ENCODE assay signal across 8 cellular contexts in the genomic region with DNA sequence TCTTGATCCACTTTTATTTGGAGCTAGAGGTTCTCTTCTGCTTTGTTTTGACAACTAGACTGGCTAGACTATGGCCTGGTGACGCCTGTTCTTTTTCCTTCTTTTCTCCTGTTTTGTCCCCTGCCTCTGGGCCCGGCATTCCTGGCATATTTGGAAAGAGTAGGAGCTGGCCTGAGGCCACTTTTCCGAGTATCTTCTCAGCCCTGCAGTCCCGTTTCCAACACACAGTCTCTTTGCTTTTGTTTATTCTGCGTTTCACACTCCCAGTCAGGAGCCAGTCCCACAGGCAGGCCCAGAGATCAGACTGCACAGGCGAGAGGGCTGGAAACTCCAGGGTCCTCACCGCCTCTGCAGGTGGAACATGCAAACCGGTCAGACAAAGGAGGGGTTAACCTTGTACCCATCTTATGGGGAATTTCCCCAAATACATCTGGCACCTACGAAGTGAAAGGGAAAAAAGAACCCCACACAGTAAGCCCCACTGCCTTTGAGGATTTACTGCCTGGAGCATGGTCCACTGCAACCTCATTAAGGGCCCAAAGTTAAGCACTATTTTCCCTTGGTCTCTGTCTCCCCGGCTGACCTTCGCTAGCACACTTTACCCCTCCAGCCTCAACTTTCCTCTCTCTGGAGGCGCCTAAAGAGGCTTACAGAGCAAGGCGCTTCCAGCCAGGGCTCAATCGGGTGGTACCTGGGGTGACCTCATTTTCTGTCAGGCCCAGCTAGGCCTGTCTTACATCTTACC.
DNase-seq lines count a peak whose midpoint lies in the region; ATAC-seq, FAIRE-seq and TF ChIP-seq lines count a peak whose summit lies in the region.

No MANE protein-coding gene starts in this region.

- H3K9me3 ChIP-seq in CD4-positive, alpha-beta T cell (ENCODE audit: control insufficient read depth, low read length), result no peaks in the 10 kb centered on the region
- H3K9me3 ChIP-seq in MG63, result no peaks in the 10 kb centered on the region
- H3K9me3 ChIP-seq in liver (ENCODE audit: control insufficient read depth in 4 of 4, low read length in 3 of 4), result no peaks in the 10 kb centered on the region

- no peak overlapping the region for H3K4me3 Mint-ChIP-seq in CD4-positive, alpha-beta T cell

- WGBS in liver, result 38% methylated on average over 14 of the region's 14 CpGs

- H3K9me3 Mint-ChIP-seq in CD4-positive, alpha-beta T cell, result no peaks in the 10 kb centered on the region

- H3K4me3 ChIP-seq in MG63 (no peak overlapping the region), liver (ENCODE audit: low read depth in 1 of 3, low read length in 3 of 3) (no peak overlapping the region)

- no peaks in the 10 kb centered on the region for H3K36me3 Mint-ChIP-seq in CD4-positive, alpha-beta T cell (ENCODE audit: low read depth)

- ATAC-seq in CD4-positive, alpha-beta T cell (ENCODE audit: poor library complexity), result peak; percentile 24
- ATAC-seq in GM19463 (IDR thresholded peaks at IDR 0.05; ENCODE audit: unreplicated experiment), result peak; percentile 72
- no peak for ATAC-seq in HG03159 (IDR thresholded peaks at IDR 0.05; ENCODE audit: unreplicated experiment)

- no peaks in the 10 kb centered on the region for H3K27me3 Mint-ChIP-seq in CD4-positive, alpha-beta T cell

- CTCF ChIA-PET in CD4-positive, alpha-beta T cell (lab: Charles Lee), result interaction anchor here (0.9 kb wide), 1 partner anchor 390 kb away, joined by 3 read pairs; no protein-coding TSS in a partner anchor

- no peak overlapping the region for H3K27ac ChIP-seq in CD4-positive, alpha-beta T cell (ENCODE audit: low read depth, low read length)
- H3K27ac ChIP-seq in caudate nucleus (ENCODE audit: low read depth, low read length), result peak overlapping the region; percentile 81
- peak overlapping the region; percentile 91 to 95 for H3K27ac ChIP-seq in liver (ENCODE audit: low read depth in 1 of 2, low read length in 2 of 2)
- H3K27ac ChIP-seq in temporal lobe (ENCODE audit: low read depth, low read length), result peak overlapping the region; percentile 75

- peaks cover 2% of the 10 kb centered on the region; the same call in 1 of the 2 replicates for H3K36me3 ChIP-seq in MG63
- H3K36me3 ChIP-seq in liver (ENCODE audit: control insufficient read depth in 4 of 4, insufficient read depth in 3 of 4, low read depth in 1 of 4, low read length in 3 of 4), result no peaks in the 10 kb centered on the region

- H3K9ac ChIP-seq in liver (ENCODE audit: low read depth in 1 of 2, low read length in 2 of 2), result peak overlapping the region; percentile 58 to 94

- TF ChIP-seq CTCF in CD4-positive, alpha-beta T cell (IDR thresholded peaks at IDR 0.05), result no peak
- peak; percentile 17 for TF ChIP-seq CTCF in liver (IDR thresholded peaks at IDR 0.05; ENCODE audit: low read depth, low read length, missing input control)

- POLR2A ChIA-PET in CD4-positive, alpha-beta T cell (lab: Charles Lee), result interaction anchor here (0.9 kb wide), 1 partner anchor 614 kb away, joined by 3 read pairs; a partner anchor contains a TSS

- no peak for FAIRE-seq in H54 (lab: Jason Lieb, UNC)

- peaks cover 8 to 19% (median 13%) of the 10 kb centered on the region in 4 donors for H3K4me1 ChIP-seq in liver (ENCODE audit: control insufficient read depth in 4 of 4, insufficient read depth in 4 of 4, low read length in 3 of 4)

- intact Hi-C loops in CD4-positive, alpha-beta T cell (cut with DNase I, micrococcal nuclease), result loop anchor here in 1 of 2 experiments (10.0 kb wide), 1 partner anchor 87 kb away; no protein-coding TSS in a partner anchor

- H3K4me1 Mint-ChIP-seq in CD4-positive, alpha-beta T cell (ENCODE audit: low read depth), result peaks cover 53% of the 10 kb centered on the region

- peak; percentile 68 to 77 for TF ChIP-seq RAD21 in liver (IDR thresholded peaks at IDR 0.05)

- H3K27ac Mint-ChIP-seq in CD4-positive, alpha-beta T cell, result peak overlapping the region; percentile 8

- H3K27me3 ChIP-seq in CD4-positive, alpha-beta T cell (ENCODE audit: control insufficient read depth, insufficient read depth, low read length), result no peaks in the 10 kb centered on the region
- H3K27me3 ChIP-seq in MG63 (no peaks in the 10 kb centered on the region), liver (ENCODE audit: control insufficient read depth in 4 of 4, insufficient read depth in 4 of 4, low read length in 3 of 4) (no peaks in the 10 kb centered on the region)

- no peak for TF ChIP-seq POLR2A in H54 (IDR thresholded peaks at IDR 0.05; ENCODE audit: low read depth, low read length)

- DNase-seq in CD4-positive, alpha-beta T cell, result no peak
- DNase-seq in MG63 (peak; percentile 81), caudate nucleus (lab: John Stamatoyannopoulos, UW) (peak in 9 of 61 donors; percentile 7 to 36 (median 22)), H54 (ENCODE audit: insufficient read length, low spot score) (no peak)

TF ChIP-seq in liver, 16 proteins besides CTCF, POLR2A, EP300 and RAD21:
- TF ChIP-seq, protein P1, sequence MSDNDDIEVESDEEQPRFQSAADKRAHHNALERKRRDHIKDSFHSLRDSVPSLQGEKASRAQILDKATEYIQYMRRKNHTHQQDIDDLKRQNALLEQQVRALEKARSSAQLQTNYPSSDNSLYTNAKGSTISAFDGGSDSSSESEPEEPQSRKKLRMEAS (IDR thresholded peaks at IDR 0.05), result peak; percentile 83
- TF ChIP-seq HNF4G (IDR thresholded peaks at IDR 0.05) (peak; percentile 16), YY1 (IDR thresholded peaks at IDR 0.05) (peak; percentile 76), FOXA2 (IDR thresholded peaks at IDR 0.05) (peak; percentile 10), TAF1 (conservative IDR thresholded peaks at IDR 0.05) (peak; percentile 36), HNF4A (conservative IDR thresholded peaks at IDR 0.05) (peak; percentile 70 to 83), EGR1 (IDR thresholded peaks at IDR 0.05; ENCODE audit: low read depth in 2 of 2) (no peak), GABPA (IDR thresholded peaks at IDR 0.05 in 1 of 2, conservative IDR thresholded peaks at IDR 0.05 in 1 of 2) (peak in 1 of 2 donors; percentile 10), JUND (IDR thresholded peaks at IDR 0.05) (peak; percentile 34 to 78), NR2F2 (IDR thresholded peaks at IDR 0.05) (no peak), RXRA (IDR thresholded peaks at IDR 0.05) (peak; percentile 69 to 84), SP1 (IDR thresholded peaks at IDR 0.05) (peak; percentile 82), FOXA1 (IDR thresholded peaks at IDR 0.05) (no peak)
- TF ChIP-seq, protein P2, sequence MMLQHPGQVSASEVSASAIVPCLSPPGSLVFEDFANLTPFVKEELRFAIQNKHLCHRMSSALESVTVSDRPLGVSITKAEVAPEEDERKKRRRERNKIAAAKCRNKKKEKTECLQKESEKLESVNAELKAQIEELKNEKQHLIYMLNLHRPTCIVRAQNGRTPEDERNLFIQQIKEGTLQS (IDR thresholded peaks at IDR 0.05), result peak; percentile 9
- TF ChIP-seq, protein P3, sequence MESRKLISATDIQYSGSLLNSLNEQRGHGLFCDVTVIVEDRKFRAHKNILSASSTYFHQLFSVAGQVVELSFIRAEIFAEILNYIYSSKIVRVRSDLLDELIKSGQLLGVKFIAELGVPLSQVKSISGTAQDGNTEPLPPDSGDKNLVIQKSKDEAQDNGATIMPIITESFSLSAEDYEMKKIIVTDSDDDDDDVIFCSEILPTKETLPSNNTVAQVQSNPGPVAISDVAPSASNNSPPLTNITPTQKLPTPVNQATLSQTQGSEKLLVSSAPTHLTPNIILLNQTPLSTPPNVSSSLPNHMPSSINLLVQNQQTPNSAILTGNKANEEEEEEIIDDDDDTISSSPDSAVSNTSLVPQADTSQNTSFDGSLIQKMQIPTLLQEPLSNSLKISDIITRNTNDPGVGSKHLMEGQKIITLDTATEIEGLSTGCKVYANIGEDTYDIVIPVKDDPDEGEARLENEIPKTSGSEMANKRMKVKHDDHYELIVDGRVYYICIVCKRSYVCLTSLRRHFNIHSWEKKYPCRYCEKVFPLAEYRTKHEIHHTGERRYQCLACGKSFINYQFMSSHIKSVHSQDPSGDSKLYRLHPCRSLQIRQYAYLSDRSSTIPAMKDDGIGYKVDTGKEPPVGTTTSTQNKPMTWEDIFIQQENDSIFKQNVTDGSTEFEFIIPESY (IDR thresholded peaks at IDR 0.05), result peak; percentile 55
- TF ChIP-seq, protein P4, sequence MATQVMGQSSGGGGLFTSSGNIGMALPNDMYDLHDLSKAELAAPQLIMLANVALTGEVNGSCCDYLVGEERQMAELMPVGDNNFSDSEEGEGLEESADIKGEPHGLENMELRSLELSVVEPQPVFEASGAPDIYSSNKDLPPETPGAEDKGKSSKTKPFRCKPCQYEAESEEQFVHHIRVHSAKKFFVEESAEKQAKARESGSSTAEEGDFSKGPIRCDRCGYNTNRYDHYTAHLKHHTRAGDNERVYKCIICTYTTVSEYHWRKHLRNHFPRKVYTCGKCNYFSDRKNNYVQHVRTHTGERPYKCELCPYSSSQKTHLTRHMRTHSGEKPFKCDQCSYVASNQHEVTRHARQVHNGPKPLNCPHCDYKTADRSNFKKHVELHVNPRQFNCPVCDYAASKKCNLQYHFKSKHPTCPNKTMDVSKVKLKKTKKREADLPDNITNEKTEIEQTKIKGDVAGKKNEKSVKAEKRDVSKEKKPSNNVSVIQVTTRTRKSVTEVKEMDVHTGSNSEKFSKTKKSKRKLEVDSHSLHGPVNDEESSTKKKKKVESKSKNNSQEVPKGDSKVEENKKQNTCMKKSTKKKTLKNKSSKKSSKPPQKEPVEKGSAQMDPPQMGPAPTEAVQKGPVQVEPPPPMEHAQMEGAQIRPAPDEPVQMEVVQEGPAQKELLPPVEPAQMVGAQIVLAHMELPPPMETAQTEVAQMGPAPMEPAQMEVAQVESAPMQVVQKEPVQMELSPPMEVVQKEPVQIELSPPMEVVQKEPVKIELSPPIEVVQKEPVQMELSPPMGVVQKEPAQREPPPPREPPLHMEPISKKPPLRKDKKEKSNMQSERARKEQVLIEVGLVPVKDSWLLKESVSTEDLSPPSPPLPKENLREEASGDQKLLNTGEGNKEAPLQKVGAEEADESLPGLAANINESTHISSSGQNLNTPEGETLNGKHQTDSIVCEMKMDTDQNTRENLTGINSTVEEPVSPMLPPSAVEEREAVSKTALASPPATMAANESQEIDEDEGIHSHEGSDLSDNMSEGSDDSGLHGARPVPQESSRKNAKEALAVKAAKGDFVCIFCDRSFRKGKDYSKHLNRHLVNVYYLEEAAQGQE (IDR thresholded peaks at IDR 0.05), result peak; percentile 54
TF ChIP-seq in liver: peak in this region for 13.
